1 cellular context compared by ENCODE assay signal in genomic region chr12:57864811-57865751, GRCh38.
TF ChIP-seq lines count a peak whose summit lies in the region.

No MANE protein-coding gene starts in this region.

TF ChIP-seq in endothelial cell of umbilical vein, 7 proteins besides CTCF, POLR2A, EP300 and RAD21:
- peak; percentile 73 for TF ChIP-seq POLR2AphosphoS5 (IDR thresholded peaks at IDR 0.05; ENCODE audit: insufficient read depth, low read depth, low read length)
- TF ChIP-seq, protein P1, sequence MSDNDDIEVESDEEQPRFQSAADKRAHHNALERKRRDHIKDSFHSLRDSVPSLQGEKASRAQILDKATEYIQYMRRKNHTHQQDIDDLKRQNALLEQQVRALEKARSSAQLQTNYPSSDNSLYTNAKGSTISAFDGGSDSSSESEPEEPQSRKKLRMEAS (IDR thresholded peaks at IDR 0.05; ENCODE audit: insufficient read depth, insufficient read length), result no peak
- TF ChIP-seq FOS (IDR thresholded peaks at IDR 0.05; ENCODE audit: borderline replicate concordance, insufficient read depth, low read length), result peak; percentile 37
- no peak for TF ChIP-seq JUN (IDR thresholded peaks at IDR 0.05; ENCODE audit: borderline replicate concordance, insufficient read depth, insufficient read length, low read depth)
TF ChIP-seq in endothelial cell of umbilical vein: peak in this region for 2.
